ENCODE assay signal across 8 cellular contexts in genomic region chr17:32518856-32519768, GRCh38. TPM values are rescaled to one million over a fixed set of nuclear protein-coding genes. Genes with fewer than 3 reads are reported as not detected.
DNase-seq lines count a peak whose midpoint lies in the region; ATAC-seq and TF ChIP-seq lines count a peak whose summit lies in the region.

No MANE protein-coding gene starts in this region.

- no peaks in the 10 kb centered on the region for H3K36me3 Mint-ChIP-seq in naive thymus-derived CD8-positive, alpha-beta T cell

- H3K27me3 Mint-ChIP-seq in naive thymus-derived CD8-positive, alpha-beta T cell: no peaks in the 10 kb centered on the region

- ATAC-seq in naive thymus-derived CD8-positive, alpha-beta T cell: peak; percentile 37 to 59
- no peak for ATAC-seq in HG03342 (IDR thresholded peaks at IDR 0.05; ENCODE audit: unreplicated experiment)

- POLR2A ChIA-PET in naive thymus-derived CD8-positive, alpha-beta T cell (lab: Charles Lee): interaction anchor here (0.7 to 36.8 kb wide), 9 partner anchors 8 to 496 kb away, joined by 3 to 889 read pairs (median 5); partner anchors contain the start of genes CDK5R1 and PSMD11

- H3K4me1 Mint-ChIP-seq in naive thymus-derived CD8-positive, alpha-beta T cell: peaks cover 45 to 89% (median 85%) of the 10 kb centered on the region in 4 donors

- H3K27me3 ChIP-seq in thymus (ENCODE audit: control insufficient read depth, insufficient read depth): no peaks in the 10 kb centered on the region

- peak overlapping the region; percentile 54 for H3K27ac ChIP-seq in thymus (ENCODE audit: low read depth)

- TF ChIP-seq POLR2A in GM15510 (IDR thresholded peaks at IDR 0.05; ENCODE audit: borderline replicate concordance, extremely low read depth, insufficient read length): peak; percentile 17

- WGBS in thymus: 8% methylated on average over 84 of the region's 84 CpGs

- H3K9me3 Mint-ChIP-seq in naive thymus-derived CD8-positive, alpha-beta T cell: no peaks in the 10 kb centered on the region

- no peaks in the 10 kb centered on the region for H3K9me3 ChIP-seq in thymus (ENCODE audit: control insufficient read depth)

- no peaks in the 10 kb centered on the region for H3K36me3 ChIP-seq in thymus (ENCODE audit: control insufficient read depth, insufficient read depth)

- peak overlapping the region; percentile 92 to 98 (median 95) for H3K27ac Mint-ChIP-seq in naive thymus-derived CD8-positive, alpha-beta T cell

- peaks cover 56% of the 10 kb centered on the region for H3K4me1 ChIP-seq in thymus (ENCODE audit: control insufficient read depth, insufficient read depth, low read length)

- H3K4me3 ChIP-seq in thymus (ENCODE audit: low read length): peak overlapping the region; percentile 58

- H3K4me3 Mint-ChIP-seq in naive thymus-derived CD8-positive, alpha-beta T cell: peak overlapping the region; percentile 77 to 89 (median 87)

- peak; percentile 37 for DNase-seq in NCI-H226
- DNase-seq in activated CD8-positive, alpha-beta memory T cell treated with anti-CD3 and anti-CD28 coated beads, Interleukin-2, amount 50 U/mL, for 48 hours: peak; percentile 85
- DNase-seq in epidermal melanocyte (ENCODE audit: insufficient read length, low spot score): peak; percentile 32
- DNase-seq in naive thymus-derived CD8-positive, alpha-beta T cell: peak in 9 of 10 donors; percentile 37 to 72 (median 59)
- no peak for DNase-seq in DMS114 treated with DMSO at 0.1 percent for 48 hours (lab: John Stamatoyannopoulos, UW; ENCODE audit: unreplicated experiment)

RNA-seq across cellular contexts. Expression of gene CDK5R1, which starts 32.3 kb away (rescaled TPM):
- 10 to 100 TPM; 17.6 to 17.8 TPM for total RNA-seq in naive thymus-derived CD8-positive, alpha-beta T cell
- 10 to 100 TPM in 1 of 3 donors, 1 to 10 TPM in 2; 5.9 to 12.0 (median 9.6) TPM for polyA plus RNA-seq in naive thymus-derived CD8-positive, alpha-beta T cell
- 7.1 TPM for polyA plus RNA-seq in thymus
